ENCODE assay signal across 19 cellular contexts in genomic region chr17:82464567-82464929, GRCh38. TPM values are rescaled to one million over a fixed set of nuclear protein-coding genes. Genes with fewer than 3 reads are reported as not detected.
A peak's percentile ranks its signal among the peaks of the same experiment; 100 is the strongest.
DNase-seq lines count a peak whose midpoint lies in the region; ATAC-seq and TF ChIP-seq lines count a peak whose summit lies in the region.
"Had no signal": no experiment of that assay in that cellular context is flagged by ENCODE, and none has a peak within 500 bp of the region (broad histone marks: within the 10 kb centered on the region; RNA-seq: fewer than 3 reads in every experiment).

No MANE protein-coding gene starts in this region.

- DNase-seq in activated T-cell treated with anti-CD3 and anti-CD28 coated beads, Interleukin-2, amount 50 U/mL, for 24 hours: no peak
- no peak for DNase-seq in activated T-cell treated with anti-CD3 and anti-CD28 coated beads for 4 hours
- DNase-seq in right cardiac atrium: peak in 1 of 3 donors; percentile 18
- DNase-seq in left cardiac atrium: no peak
- DNase-seq in endothelial cell (ENCODE audit: low spot score): no peak
- no peak for DNase-seq in tibial nerve (ENCODE audit: low spot score in 2 of 2)
- no peak for DNase-seq in germinal center (ENCODE audit: low spot score)
- no peak for DNase-seq in Karpas-422
- DNase-seq: 8988T, DMS79, HFFc6, MG63, NCI-H1092, NCI-H1694, NCI-H2081 treated with DMSO at 0.1 percent for 48 hours, NCI-H446 treated with DMSO at 0.1 percent for 48 hours, NCI-H69 had no signal

- no peak overlapping the region for H3K4me3 ChIP-seq in right cardiac atrium (ENCODE audit: low read length)
- no peak overlapping the region for H3K4me3 ChIP-seq in tibial nerve
- H3K4me3 ChIP-seq in Karpas-422 (ENCODE audit: low read length): no peak overlapping the region
- H3K4me3 ChIP-seq: MG63 had no signal

- peaks cover 18% of the 10 kb centered on the region for H3K4me1 Mint-ChIP-seq in activated T-cell treated with anti-CD3 and anti-CD28 coated beads, Interleukin-2, amount 50 U/mL, for 24 hours (ENCODE audit: low read depth)
- peaks cover 19% of the 10 kb centered on the region for H3K4me1 Mint-ChIP-seq in endothelial cell (ENCODE audit: unreplicated experiment)

- H3K9ac ChIP-seq in Karpas-422 (ENCODE audit: low read length): no peak overlapping the region

- H3K9me3 ChIP-seq in right cardiac atrium (ENCODE audit: control insufficient read depth, low read length) (no peaks in the 10 kb centered on the region), tibial nerve (no peaks in the 10 kb centered on the region), Karpas-422 (ENCODE audit: low read length) (no peaks in the 10 kb centered on the region)
- H3K9me3 ChIP-seq: MG63 had no signal

- intact Hi-C loops in right cardiac atrium (cut with DNase I) (no loop called here), left cardiac atrium (cut with DNase I) (no loop called here)

- no peak overlapping the region for H3K4me2 ChIP-seq in Karpas-422 (ENCODE audit: low read depth, low read length, poor library complexity, severe bottlenecking)

- peaks cover 4% of the 10 kb centered on the region for H3K4me1 ChIP-seq in right cardiac atrium (ENCODE audit: control insufficient read depth, insufficient read depth, low read length)
- H3K4me1 ChIP-seq in tibial nerve: peaks cover 0 to 24% (median 4%) of the 10 kb centered on the region in 4 donors
- H3K4me1 ChIP-seq in Karpas-422 (ENCODE audit: low read length): peaks cover 4% of the 10 kb centered on the region

- TF ChIP-seq EP300 in tibial nerve (IDR thresholded peaks at IDR 0.05): no peak

- no peak for TF ChIP-seq POLR2A in tibial nerve (IDR thresholded peaks at IDR 0.05)

- no peak overlapping the region for H3K4me3 Mint-ChIP-seq in activated T-cell treated with anti-CD3 and anti-CD28 coated beads, Interleukin-2, amount 50 U/mL, for 24 hours
- H3K4me3 Mint-ChIP-seq in endothelial cell (ENCODE audit: unreplicated experiment): peak overlapping the region; percentile 24
- H3K4me3 Mint-ChIP-seq: CD14-positive monocyte, HFFc6 had no signal

- 83% methylated on average over 11 of the region's 11 CpGs for WGBS in right cardiac atrium
- WGBS in tibial nerve, 2 donors: 89 to 91% methylated on average over 11 of the region's 11 CpGs

- peaks cover 6% of the 10 kb centered on the region for H3K79me2 ChIP-seq in Karpas-422 (ENCODE audit: low read length)

- peak overlapping the region; percentile 65 for H3K27ac Mint-ChIP-seq in activated T-cell treated with anti-CD3 and anti-CD28 coated beads, Interleukin-2, amount 50 U/mL, for 24 hours
- H3K27ac Mint-ChIP-seq in endothelial cell (ENCODE audit: unreplicated experiment): peak overlapping the region; percentile 61
- H3K27ac Mint-ChIP-seq: HFFc6 had no signal

- H3K27ac ChIP-seq in right cardiac atrium (ENCODE audit: low read length) (peak overlapping the region; percentile 16), tibial nerve (peak overlapping the region in 3 of 4 donors; percentile 37 to 69 (median 60)), Karpas-422 (ENCODE audit: low read length) (no peak overlapping the region)

- H2AFZ ChIP-seq in Karpas-422 (ENCODE audit: low read length): no peak overlapping the region

- H3K36me3 ChIP-seq in tibial nerve (peaks cover 0 to 94% (median 20%) of the 10 kb centered on the region in 3 donors), Karpas-422 (ENCODE audit: insufficient read depth, low read length) (peaks cover 23% of the 10 kb centered on the region)

- H3K27me3 Mint-ChIP-seq in activated T-cell treated with anti-CD3 and anti-CD28 coated beads, Interleukin-2, amount 50 U/mL, for 24 hours: no peaks in the 10 kb centered on the region
- peaks cover 14% of the 10 kb centered on the region for H3K27me3 Mint-ChIP-seq in endothelial cell (ENCODE audit: unreplicated experiment)

- H3K9me2 ChIP-seq in Karpas-422 (replicated peaks; ENCODE audit: insufficient read depth, low read length): no peaks in the 10 kb centered on the region

- H3K9me3 Mint-ChIP-seq in activated T-cell treated with anti-CD3 and anti-CD28 coated beads, Interleukin-2, amount 50 U/mL, for 24 hours: no peaks in the 10 kb centered on the region
- H3K9me3 Mint-ChIP-seq in endothelial cell (ENCODE audit: unreplicated experiment): no peaks in the 10 kb centered on the region
- H3K9me3 Mint-ChIP-seq: CD14-positive monocyte, HFFc6 had no signal

- H3K27me3 ChIP-seq in right cardiac atrium (ENCODE audit: control insufficient read depth, insufficient read depth) (no peaks in the 10 kb centered on the region), tibial nerve (no peaks in the 10 kb centered on the region), Karpas-422 (ENCODE audit: low read length) (no peaks in the 10 kb centered on the region)
- H3K27me3 ChIP-seq: MG63 had no signal

- TF ChIP-seq CTCF in endothelial cell (IDR thresholded peaks at IDR 0.05; ENCODE audit: unreplicated experiment): no peak
- TF ChIP-seq CTCF in tibial nerve (IDR thresholded peaks at IDR 0.05): no peak

- ATAC-seq in right cardiac atrium: no peak
- no peak for ATAC-seq in left cardiac atrium
- ATAC-seq: HepG2 had no signal

- H3K36me3 Mint-ChIP-seq in activated T-cell treated with anti-CD3 and anti-CD28 coated beads, Interleukin-2, amount 50 U/mL, for 24 hours (ENCODE audit: low read depth): peaks cover 86% of the 10 kb centered on the region
- H3K36me3 Mint-ChIP-seq in endothelial cell (ENCODE audit: low read depth, unreplicated experiment): peaks cover 63% of the 10 kb centered on the region

- H4K20me1 ChIP-seq in Karpas-422 (ENCODE audit: insufficient read depth, low read depth, low read length): no peaks in the 10 kb centered on the region

RNA-seq across cellular contexts. Expression of gene NARF, which starts 6.0 kb away (rescaled TPM):
- total RNA-seq in right cardiac atrium (10 to 100 TPM; 67.4 to 99.6 (median 77.1) TPM), left cardiac atrium (10 to 100 TPM; 63.7 to 65.9 TPM), endothelial cell (ENCODE audit: unreplicated experiment) (88.7 TPM), tibial nerve (10 to 100 TPM; 25.8 to 79.2 (median 59.9) TPM)
- polyA plus RNA-seq in right cardiac atrium: 79.1 TPM
- total RNA-seq in Karpas-422 (2014; rRNA removed; shearing (Covaris generic); ENCODE audit: low replicate concordance): 43.3 and 53.5 TPM in 2 replicates

RNA-seq across cellular contexts. Expression of gene CYBC1, which starts 14.0 kb away (rescaled TPM):
- total RNA-seq in right cardiac atrium: 10 to 100 TPM; 31.0 to 34.7 (median 33.5) TPM
- 20.8 TPM for polyA plus RNA-seq in right cardiac atrium
- 10 to 100 TPM; 42.1 to 43.6 TPM for total RNA-seq in left cardiac atrium
- 75.7 TPM for total RNA-seq in endothelial cell (ENCODE audit: unreplicated experiment)
- 100 to 1,000 TPM in 2 of 4 donors, 10 to 100 TPM in 2; 45.4 to 106 (median 86.4) TPM for total RNA-seq in tibial nerve
- total RNA-seq in Karpas-422 (2014; rRNA removed; shearing (Covaris generic); ENCODE audit: low replicate concordance): 92.4 and 147 TPM in 2 replicates

RNA-seq across cellular contexts. Expression of gene OGFOD3, which starts 46.2 kb away (rescaled TPM):
- 10 to 100 TPM; 27.9 to 34.0 (median 30.5) TPM for total RNA-seq in right cardiac atrium
- polyA plus RNA-seq in right cardiac atrium: 28.9 TPM
- 10 to 100 TPM; 27.2 to 32.0 TPM for total RNA-seq in left cardiac atrium
- 15.7 TPM for total RNA-seq in endothelial cell (ENCODE audit: unreplicated experiment)
- total RNA-seq in tibial nerve: 10 to 100 TPM; 23.7 to 51.6 (median 40.7) TPM
- total RNA-seq in Karpas-422 (2014; rRNA removed; shearing (Covaris generic); ENCODE audit: low replicate concordance): 14.8 and 17.9 TPM in 2 replicates

RNA-seq across cellular contexts. Expression of gene HEXD, which starts 46.4 kb away (rescaled TPM):
- total RNA-seq in right cardiac atrium: 10 to 100 TPM; 13.6 to 24.4 (median 18.7) TPM
- polyA plus RNA-seq in right cardiac atrium: 22.5 TPM
- 10 to 100 TPM; 14.3 to 16.3 TPM for total RNA-seq in left cardiac atrium
- 22.0 TPM for total RNA-seq in endothelial cell (ENCODE audit: unreplicated experiment)
- total RNA-seq in tibial nerve: 100 to 1,000 TPM in 1 of 4 donors, 10 to 100 TPM in 3; 65.6 to 143 (median 95.1) TPM
- 21.7 and 55.7 TPM in 2 replicates for total RNA-seq in Karpas-422 (2014; rRNA removed; shearing (Covaris generic); ENCODE audit: low replicate concordance)

RNA-seq across cellular contexts. Expression of gene FOXK2, which starts 55.0 kb away (rescaled TPM):
- total RNA-seq in right cardiac atrium: 10 to 100 TPM; 35.7 to 69.1 (median 41.6) TPM
- 19.9 TPM for polyA plus RNA-seq in right cardiac atrium
- total RNA-seq in left cardiac atrium: 10 to 100 TPM; 35.9 to 53.9 TPM
- 64.3 TPM for total RNA-seq in endothelial cell (ENCODE audit: unreplicated experiment)
- total RNA-seq in tibial nerve: 10 to 100 TPM; 29.6 to 65.4 (median 33.3) TPM
- 19.7 and 22.4 TPM in 2 replicates for total RNA-seq in Karpas-422 (2014; rRNA removed; shearing (Covaris generic); ENCODE audit: low replicate concordance)
